Comparison of ENCODE assay signal across 12 cellular contexts in the genomic region with DNA sequence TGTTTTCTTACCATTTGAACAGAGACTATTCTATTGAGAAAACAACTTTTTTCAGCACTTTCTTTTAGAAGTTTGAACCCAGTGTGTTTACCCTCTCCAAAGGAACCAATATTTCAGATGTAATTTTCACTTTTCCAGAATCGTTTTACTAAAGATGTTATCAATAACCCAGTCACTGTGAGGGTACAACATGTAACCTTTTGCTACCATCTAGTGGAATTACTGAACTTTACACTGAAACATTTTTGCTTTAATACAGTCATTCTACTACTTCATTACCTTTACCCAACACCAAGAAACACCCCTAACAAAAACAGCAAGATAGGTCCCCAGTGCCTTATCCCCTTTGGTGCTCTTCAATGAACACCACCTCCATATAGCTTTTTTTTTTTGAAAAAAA. TPM values are rescaled to one million over a fixed set of nuclear protein-coding genes. Genes with fewer than 3 reads are reported as not detected.
A peak's percentile ranks its signal among the peaks of the same experiment; 100 is the strongest.
DNase-seq lines count a peak whose midpoint lies in the region; ATAC-seq and TF ChIP-seq lines count a peak whose summit lies in the region.
"Had no signal": no experiment of that assay in that cellular context is flagged by ENCODE, and none has a peak within 500 bp of the region (broad histone marks: within the 10 kb centered on the region; RNA-seq: fewer than 3 reads in every experiment).

No MANE protein-coding gene starts in this region.

- no peaks in the 10 kb centered on the region for H3K36me3 ChIP-seq in kidney epithelial cell (ENCODE audit: control insufficient read depth, insufficient read depth, low read length)

- H3K4me3 ChIP-seq in kidney epithelial cell (ENCODE audit: low read depth, low read length) = no peak overlapping the region

- DNase-seq in ELR (ENCODE audit: low read depth) = peak; percentile 21
- peak; percentile 13 for DNase-seq in SW480 (ENCODE audit: low spot score)
- DNase-seq in kidney epithelial cell (ENCODE audit: low read depth) = no peak
- DNase-seq in GM10266 (ENCODE audit: extremely low spot score) = no peak
- DNase-seq in DMS79 treated with DMSO at 0.1 percent for 48 hours (lab: John Stamatoyannopoulos, UW) = no peak
- DNase-seq: activated B cell treated with CpG ODN at 0.5 μM for 24 hours, DMS153, left cardiac atrium, NCI-H524 treated with DMSO at 0.1 percent for 48 hours had no signal

- peak; percentile 5 for TF ChIP-seq CTCF in kidney epithelial cell (IDR thresholded peaks at IDR 0.05; ENCODE audit: insufficient read depth, low read length, poor library complexity, severe bottlenecking)
- no peak for TF ChIP-seq CTCF in GM10266 (IDR thresholded peaks at IDR 0.05; ENCODE audit: control insufficient read depth, insufficient read depth, low read depth, missing control alignments)

- H3K27me3 ChIP-seq in kidney epithelial cell (ENCODE audit: control insufficient read depth, insufficient read depth, low read length) = no peaks in the 10 kb centered on the region

- peak; percentile 49 for ATAC-seq in HG03354 (IDR thresholded peaks at IDR 0.05; ENCODE audit: poor library complexity, severe bottlenecking, unreplicated experiment)
- no peak for ATAC-seq in GM21723 (IDR thresholded peaks at IDR 0.05; ENCODE audit: unreplicated experiment)
- ATAC-seq in HG03565 (IDR thresholded peaks at IDR 0.05; ENCODE audit: unreplicated experiment) = no peak
- ATAC-seq: left cardiac atrium had no signal

RNA-seq across cellular contexts. Expression of a gene that starts 33.1 kb away (rescaled TPM):
- 181 and 193 TPM in 2 replicates for total RNA-seq in kidney epithelial cell

Comparison
In these comparisons a context has a peak if more than half of its experiments do, and no peak if none do; other contexts are left out.
1. DNase-seq: peak in ELR (single experiment) and SW480 (single experiment); none in kidney epithelial cell (single experiment), GM10266 (single experiment) and DMS79 treated with DMSO at 0.1 percent for 48 hours (single experiment).